Comparison of ENCODE assay signal across 8 cellular contexts in the genomic region with DNA sequence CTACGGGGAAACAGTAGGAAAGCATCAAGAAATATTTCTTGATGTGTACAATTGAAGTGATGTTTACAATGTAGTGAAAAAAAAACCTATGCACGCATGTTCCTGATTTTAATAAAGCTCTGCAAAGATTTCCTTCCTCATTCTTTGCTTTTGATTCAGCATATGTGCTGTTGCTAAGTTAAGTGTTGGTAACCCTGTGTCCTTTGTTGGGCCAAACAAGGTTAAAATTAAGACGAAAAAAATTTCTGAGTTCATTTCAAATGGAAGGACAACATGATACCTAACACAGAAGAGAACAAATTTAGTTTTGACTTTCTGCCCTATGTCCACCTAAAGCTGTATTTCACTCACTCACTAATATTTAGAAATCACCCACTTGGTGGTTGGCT.
DNase-seq lines count a peak whose midpoint lies in the region; ATAC-seq, FAIRE-seq and TF ChIP-seq lines count a peak whose summit lies in the region.

No MANE protein-coding gene starts in this region.

- H3K4me3 ChIP-seq in esophagus squamous epithelium, result peak overlapping the region in 3 of 4 donors; percentile 15 to 50 (median 28)
- H3K4me3 ChIP-seq in small intestine (ENCODE audit: low read depth in 1 of 2, low read length in 2 of 2), result peak overlapping the region in 1 of 2 donors; percentile 48
- H3K4me3 ChIP-seq in WERI-Rb-1 (ENCODE audit: low read depth, low read length), result no peak overlapping the region

- DNase-seq in NOMO-1 treated with DMSO at 0.1 percent for 48 hours (lab: John Stamatoyannopoulos, UW; ENCODE audit: unreplicated experiment) (peak; percentile 71), esophagus squamous epithelium (lab: John Stamatoyannopoulos, UW) (no peak), small intestine (no peak), EL (no peak), WERI-Rb-1 (no peak), NCI-H146 treated with DMSO at 0.1 percent for 48 hours (lab: John Stamatoyannopoulos, UW; ENCODE audit: unreplicated experiment) (no peak), left colon (no peak)

- ATAC-seq in GM21619 (IDR thresholded peaks at IDR 0.05; ENCODE audit: unreplicated experiment) (peak; percentile 0), left colon (no peak)

- no peaks in the 10 kb centered on the region for H3K27me3 ChIP-seq in esophagus squamous epithelium
- no peaks in the 10 kb centered on the region for H3K27me3 ChIP-seq in small intestine (ENCODE audit: control insufficient read depth in 2 of 2, insufficient read depth in 2 of 2, low read length in 2 of 2)
- H3K27me3 ChIP-seq in WERI-Rb-1 (ENCODE audit: insufficient read depth, low read depth, severe bottlenecking), result no peaks in the 10 kb centered on the region

- H3K27ac ChIP-seq in esophagus squamous epithelium (peak overlapping the region; percentile 72 to 91 (median 88)), small intestine (ENCODE audit: low read depth in 1 of 2, low read length in 1 of 2) (peak overlapping the region; percentile 66 to 91), WERI-Rb-1 (no peak overlapping the region)

- H3K36me3 ChIP-seq in esophagus squamous epithelium, result peaks cover 0 to 25% (median 0%) of the 10 kb centered on the region in 3 donors
- peaks cover 0 to 6% of the 10 kb centered on the region in 2 donors for H3K36me3 ChIP-seq in small intestine (ENCODE audit: control insufficient read depth in 2 of 2, insufficient read depth in 2 of 2, low read length in 2 of 2)
- H3K36me3 ChIP-seq in WERI-Rb-1, result peaks cover 29% of the 10 kb centered on the region

- H3K4me1 ChIP-seq in esophagus squamous epithelium, result peaks cover 5 to 73% (median 21%) of the 10 kb centered on the region in 3 donors
- H3K4me1 ChIP-seq in small intestine (ENCODE audit: control insufficient read depth in 2 of 2, insufficient read depth in 1 of 2, low read depth in 1 of 2, low read length in 1 of 2), result peaks cover 0 to 4% of the 10 kb centered on the region in 2 donors

- TF ChIP-seq POLR2A in esophagus squamous epithelium (IDR thresholded peaks at IDR 0.05), result no peak

- intact Hi-C loops in esophagus squamous epithelium (cut with DNase I), result no loop called here
- intact Hi-C loops in left colon (cut with DNase I, micrococcal nuclease), result no loop called here

- H3K9me3 ChIP-seq in esophagus squamous epithelium (no peaks in the 10 kb centered on the region), small intestine (ENCODE audit: control insufficient read depth, low read depth) (no peaks in the 10 kb centered on the region), WERI-Rb-1 (ENCODE audit: severe bottlenecking) (no peaks in the 10 kb centered on the region)

- WGBS in esophagus squamous epithelium, 2 donors, result 30 to 31% methylated on average over 3 of the region's 3 CpGs
- 35 to 83% (median 51%) methylated on average over 3 of the region's 3 CpGs for WGBS in small intestine, 3 donors

- TF ChIP-seq CTCF in esophagus squamous epithelium (IDR thresholded peaks at IDR 0.05) (no peak), WERI-Rb-1 (IDR thresholded peaks at IDR 0.05; ENCODE audit: low read depth, low read length) (no peak)

- FAIRE-seq in small intestine (lab: Jason Lieb, UNC), result no peak
